ENCODE assay signal across 13 cellular contexts in genomic region chr17:71441098-71441497, GRCh38.
DNase-seq lines count a peak whose midpoint lies in the region; ATAC-seq and TF ChIP-seq lines count a peak whose summit lies in the region.
"Had no signal": no experiment of that assay in that cellular context is flagged by ENCODE, and none has a peak within 500 bp of the region (broad histone marks: within the 10 kb centered on the region; RNA-seq: fewer than 3 reads in every experiment).

No MANE protein-coding gene starts in this region.

- POLR2A ChIA-PET in IMR-90 (lab: Charles Lee; ENCODE audit: unreplicated experiment), result no interaction called here
- POLR2A ChIA-PET in naive thymus-derived CD8-positive, alpha-beta T cell (lab: Charles Lee), result no interaction called here
- POLR2A ChIA-PET in activated CD4-positive, alpha-beta memory T cell treated with anti-CD3 and anti-CD28 coated beads for 36 hours (lab: Charles Lee), result no interaction called here

- in situ Hi-C loops in Caki2 (cut with HindIII; ENCODE audit: low pct_unique_long_range_greater_than_20kb, low sequenced_read_pairs), result loop anchor here (25.0 kb wide), 1 partner anchor 1096 kb away; no protein-coding TSS in a partner anchor
- in situ Hi-C loops in IMR-90 (cut with MboI; ENCODE audit: low sequenced_read_pairs), result no loop called here

- peaks cover 5% of the 10 kb centered on the region for H3K9me1 ChIP-seq in IMR-90 (ENCODE audit: insufficient read depth, low read length)

- DNase-seq in Caki2 (ENCODE audit: low read depth) (peak; percentile 94), IMR-90 (peak; percentile 95), cardiac fibroblast (ENCODE audit: low read depth in 2 of 2) (peak; percentile 50 to 89), mesenchymal stem cell (peak; percentile 93)
- no peak for DNase-seq in naive thymus-derived CD8-positive, alpha-beta T cell
- DNase-seq in activated CD4-positive, alpha-beta memory T cell treated with anti-CD3 and anti-CD28 coated beads for 36 hours, result no peak
- DNase-seq: activated CD8-positive, alpha-beta memory T cell treated with anti-CD3 and anti-CD28 coated beads, Interleukin-2, amount 50 U/mL, for 4 hours; DND-41; NCI-H1105 had no signal

- H3K9me3 ChIP-seq in IMR-90 (ENCODE audit: control insufficient read depth, insufficient read depth, low read length) (no peaks in the 10 kb centered on the region), mesenchymal stem cell (ENCODE audit: control insufficient read depth, low read length) (no peaks in the 10 kb centered on the region)

- H3K23ac ChIP-seq in IMR-90 (ENCODE audit: low read depth, low read length) (peak overlapping the region; percentile 14), mesenchymal stem cell (ENCODE audit: low read length in 2 of 2) (no peak overlapping the region)

- H3K18ac ChIP-seq in IMR-90 (ENCODE audit: low read depth, low read length) (peak overlapping the region; percentile 83), mesenchymal stem cell (ENCODE audit: low read depth in 1 of 2, low read length in 2 of 2) (peak overlapping the region in 1 of 2 experiments; percentile 37)

- BruUV-seq in IMR-90 (replicated peaks; lab: Mats Ljungman, UMichigan), result no TSS peak

- peaks cover 0 to 19% (median 6%) of the 10 kb centered on the region in 9 donors for H3K9me3 Mint-ChIP-seq in naive thymus-derived CD8-positive, alpha-beta T cell
- no peaks in the 10 kb centered on the region for H3K9me3 Mint-ChIP-seq in activated CD4-positive, alpha-beta memory T cell treated with anti-CD3 and anti-CD28 coated beads for 36 hours

- no peaks in the 10 kb centered on the region for H4K20me1 ChIP-seq in IMR-90 (ENCODE audit: insufficient read depth, low read length)

- H3K79me1 ChIP-seq in IMR-90 (ENCODE audit: low read depth in 1 of 2, low read length in 2 of 2), result 0 out of 4 replicates have a peak, but pooled peaks cover 0 to 3% of the 10 kb centered on the region in 2 experiments
- H3K79me1 ChIP-seq in mesenchymal stem cell (replicated peaks; ENCODE audit: low read length, poor library complexity, severe bottlenecking), result no peaks in the 10 kb centered on the region

- H3K4me1 ChIP-seq in IMR-90 (ENCODE audit: control insufficient read depth, insufficient read depth, low read length), result peaks cover 11% of the 10 kb centered on the region
- peaks cover 5% of the 10 kb centered on the region for H3K4me1 ChIP-seq in mesenchymal stem cell (ENCODE audit: control insufficient read depth, insufficient read depth, low read depth, low read length)

- intact Hi-C loops in IMR-90 (cut with micrococcal nuclease), result no loop called here
- intact Hi-C loops in activated CD4-positive, alpha-beta memory T cell treated with anti-CD3 and anti-CD28 coated beads for 36 hours (cut with micrococcal nuclease), result no loop called here

- H3K36me3 Mint-ChIP-seq in naive thymus-derived CD8-positive, alpha-beta T cell, result no peaks in the 10 kb centered on the region
- H3K36me3 Mint-ChIP-seq in activated CD4-positive, alpha-beta memory T cell treated with anti-CD3 and anti-CD28 coated beads for 36 hours, result no peaks in the 10 kb centered on the region
- H3K36me3 Mint-ChIP-seq: mesothelial cell of epicardium had no signal

- H2BK120ac ChIP-seq in IMR-90 (ENCODE audit: low read depth, low read length) (peak overlapping the region; percentile 99), mesenchymal stem cell (ENCODE audit: low read depth, low read length) (no peak overlapping the region)

- H3K4ac ChIP-seq in IMR-90 (ENCODE audit: low read depth, low read length) (peak overlapping the region; percentile 97; the same call in 1 of the 2 replicates), mesenchymal stem cell (ENCODE audit: low read depth in 1 of 2, low read length in 2 of 2) (no peak overlapping the region)

- dilution Hi-C loops in IMR-90 (cut with HindIII; ENCODE audit: low sequenced_read_pairs, unreplicated experiment), result no loop called here

- H2BK15ac ChIP-seq in IMR-90 (ENCODE audit: low read depth, low read length) (peak overlapping the region; percentile 99; the same call in 2 of the 3 replicates), mesenchymal stem cell (ENCODE audit: low read depth, poor library complexity, severe bottlenecking) (no peak overlapping the region)

- ATAC-seq in IMR-90 (ENCODE audit: low read depth) (peak; percentile 69), GM21447 (IDR thresholded peaks at IDR 0.05; ENCODE audit: unreplicated experiment) (no peak), GM19023 (IDR thresholded peaks at IDR 0.05; ENCODE audit: unreplicated experiment) (no peak)
- ATAC-seq in naive thymus-derived CD8-positive, alpha-beta T cell, result no peak

- no peaks in the 10 kb centered on the region for H3K4me1 Mint-ChIP-seq in naive thymus-derived CD8-positive, alpha-beta T cell
- no peaks in the 10 kb centered on the region for H3K4me1 Mint-ChIP-seq in activated CD4-positive, alpha-beta memory T cell treated with anti-CD3 and anti-CD28 coated beads for 36 hours (ENCODE audit: low read depth)

- H3K14ac ChIP-seq in IMR-90 (replicated peaks; ENCODE audit: low read depth, low read length), result peak overlapping the region; percentile 16
- H3K14ac ChIP-seq in mesenchymal stem cell (ENCODE audit: low read length in 2 of 2), result no peak overlapping the region

- peak overlapping the region; percentile 100 for H2BK20ac ChIP-seq in IMR-90 (ENCODE audit: low read depth, low read length)

- TF ChIP-seq RAD21 in IMR-90 (IDR thresholded peaks at IDR 0.05; ENCODE audit: low read length), result 0 out of 2 replicates have a peak, but pooled peaks have one; percentile 2

- no peak overlapping the region for H3K56ac ChIP-seq in IMR-90 (ENCODE audit: extremely low read depth, insufficient read depth, low read length)

- H3K27ac ChIP-seq in IMR-90 (ENCODE audit: insufficient read depth, low read length) (peak overlapping the region; percentile 25; the same call in 1 of the 2 replicates), mesenchymal stem cell (ENCODE audit: low read length, poor library complexity, severe bottlenecking) (no peak overlapping the region)

- H2BK12ac ChIP-seq in mesenchymal stem cell (ENCODE audit: low read length in 2 of 2), result peak overlapping the region in 1 of 2 experiments; percentile 28

- H2AFZ ChIP-seq in IMR-90 (replicated peaks; ENCODE audit: low read length, poor library complexity), result peak overlapping the region; percentile 17
- H2AFZ ChIP-seq in mesenchymal stem cell (ENCODE audit: low read depth, low read length), result no peak overlapping the region

- CTCF ChIA-PET in IMR-90 (lab: Yijun Ruan, JAX), result interaction anchor here (1.0 to 1.1 kb wide), 2 partner anchors 20 to 674 kb away, joined by 3 to 5 read pairs; no protein-coding TSS in a partner anchor
- CTCF ChIA-PET in activated CD4-positive, alpha-beta memory T cell treated with anti-CD3 and anti-CD28 coated beads for 36 hours (lab: Charles Lee), result no interaction called here

- H3K4me3 ChIP-seq in IMR-90 (ENCODE audit: insufficient read depth, low read depth, low read length), result no peak overlapping the region
- no peak overlapping the region for H3K4me3 ChIP-seq in cardiac fibroblast (replicated peaks in 1 of 2; ENCODE audit: low read depth in 2 of 2, low read length in 2 of 2)
- H3K4me3 ChIP-seq in mesenchymal stem cell (ENCODE audit: insufficient read depth in 1 of 2, low read depth in 1 of 2, low read length in 2 of 2), result no peak overlapping the region
- H3K4me3 ChIP-seq: skin epidermis had no signal

- H3K27ac Mint-ChIP-seq in naive thymus-derived CD8-positive, alpha-beta T cell, result no peak overlapping the region
- H3K27ac Mint-ChIP-seq in activated CD4-positive, alpha-beta memory T cell treated with anti-CD3 and anti-CD28 coated beads for 36 hours, result no peak overlapping the region

- H3K4me3 Mint-ChIP-seq in naive thymus-derived CD8-positive, alpha-beta T cell, result no peak overlapping the region
- H3K4me3 Mint-ChIP-seq in activated CD4-positive, alpha-beta memory T cell treated with anti-CD3 and anti-CD28 coated beads for 36 hours, result no peak overlapping the region
- H3K4me3 Mint-ChIP-seq: mesothelial cell of epicardium had no signal

- H4K8ac ChIP-seq in IMR-90 (ENCODE audit: low read depth in 2 of 2, low read length in 2 of 2) (peak overlapping the region; percentile 1 to 54), mesenchymal stem cell (ENCODE audit: low read length) (peak overlapping the region; percentile 42)

- H4K91ac ChIP-seq in IMR-90 (ENCODE audit: insufficient read depth, low read depth, low read length) (peak overlapping the region; percentile 97; the same call in 1 of the 2 replicates), mesenchymal stem cell (ENCODE audit: low read length) (no peak overlapping the region)

- TF ChIP-seq CTCF in IMR-90 (conservative IDR thresholded peaks at IDR 0.05; ENCODE audit: low read depth, low read length) (no peak), cardiac fibroblast (IDR thresholded peaks at IDR 0.05; ENCODE audit: low read depth, low read length) (no peak)

- H2BK5ac ChIP-seq in IMR-90 (ENCODE audit: low read depth, low read length, poor library complexity, severe bottlenecking), result peak overlapping the region; percentile 95
- no peak overlapping the region for H2BK5ac ChIP-seq in mesenchymal stem cell (ENCODE audit: low read depth, low read length, poor library complexity, severe bottlenecking)

- H3K36me3 ChIP-seq in IMR-90 (ENCODE audit: control insufficient read depth, insufficient read depth, low read length), result no peaks in the 10 kb centered on the region
- H3K36me3 ChIP-seq in mesenchymal stem cell (ENCODE audit: control insufficient read depth in 1 of 2, insufficient read depth in 2 of 2, low read depth in 1 of 2, low read length in 2 of 2), result no peaks in the 10 kb centered on the region

- H3K4me2 ChIP-seq in IMR-90 (ENCODE audit: low read depth, low read length), result no peak overlapping the region
- H3K4me2 ChIP-seq in mesenchymal stem cell (ENCODE audit: low read length, poor library complexity, severe bottlenecking), result no peak overlapping the region

- no peak overlapping the region for H3K9ac ChIP-seq in IMR-90 (ENCODE audit: low read depth, low read length)
- H3K9ac ChIP-seq in mesenchymal stem cell (ENCODE audit: low read length), result no peak overlapping the region

- no peak for TF ChIP-seq POLR2A in IMR-90 (IDR thresholded peaks at IDR 0.05; ENCODE audit: low read depth, low read length)

- H2AK5ac ChIP-seq in IMR-90 (ENCODE audit: low read depth, low read length) (peak overlapping the region; percentile 21; the same call in 1 of the 2 replicates), mesenchymal stem cell (ENCODE audit: low read length, severe bottlenecking) (no peak overlapping the region)

- H3K27me3 ChIP-seq in IMR-90 (ENCODE audit: control insufficient read depth, insufficient read depth, low read length), result no peaks in the 10 kb centered on the region
- H3K27me3 ChIP-seq in mesenchymal stem cell (ENCODE audit: control insufficient read depth in 1 of 2, insufficient read depth in 1 of 2, low read length in 2 of 2), result no peaks in the 10 kb centered on the region

- 0% methylated on average over 2 of the region's 6 CpGs; no CpG with 5 or more reads in 1 of the 2 experiments for WGBS in IMR-90 (ENCODE audit: extremely low coverage in 2 of 2, insufficient read length in 1 of 2), 2 experiments
- 0% methylated on average over 6 of the region's 6 CpGs for WGBS in mesenchymal stem cell

- peaks cover 0 to 4% (median 0%) of the 10 kb centered on the region in 5 donors for H3K27me3 Mint-ChIP-seq in naive thymus-derived CD8-positive, alpha-beta T cell
- peaks cover 2% of the 10 kb centered on the region for H3K27me3 Mint-ChIP-seq in activated CD4-positive, alpha-beta memory T cell treated with anti-CD3 and anti-CD28 coated beads for 36 hours

- no peak overlapping the region for H4K5ac ChIP-seq in IMR-90 (ENCODE audit: low read depth, low read length)

- H2AK9ac ChIP-seq in IMR-90 (replicated peaks; ENCODE audit: low read depth, low read length, poor library complexity), result no peak overlapping the region

Comparison
In these comparisons a context has a peak if more than half of its experiments do, and no peak if none do; other contexts are left out.
1. DNase-seq: peak in Caki2 (single experiment), IMR-90 (single experiment), cardiac fibroblast (2 of 2) and mesenchymal stem cell (single experiment); none in naive thymus-derived CD8-positive, alpha-beta T cell (0 of 10) and activated CD4-positive, alpha-beta memory T cell treated with anti-CD3 and anti-CD28 coated beads for 36 hours (single experiment).